8 cellular contexts compared by ENCODE assay signal in genomic region chr17:66302761-66303626, GRCh38. TPM values are rescaled to one million over a fixed set of nuclear protein-coding genes. Genes with fewer than 3 reads are reported as not detected.
DNase-seq lines count a peak whose midpoint lies in the region; ATAC-seq and TF ChIP-seq lines count a peak whose summit lies in the region.

No MANE protein-coding gene starts in this region.

- TF ChIP-seq CTCF in BE2C (IDR thresholded peaks at IDR 0.05; ENCODE audit: low read depth, low read length), result no peak
- TF ChIP-seq CTCF in brain microvascular endothelial cell (IDR thresholded peaks at IDR 0.05; ENCODE audit: low read depth, low read length, missing control alignments), result no peak
- TF ChIP-seq CTCF in retinal pigment epithelial cell (conservative IDR thresholded peaks at IDR 0.05; ENCODE audit: low read depth, low read length), result no peak

- ATAC-seq in GM19438 (IDR thresholded peaks at IDR 0.05; ENCODE audit: low read depth, unreplicated experiment), result peak; percentile 24

- H3K27me3 ChIP-seq in BE2C (peaks cover 7% of the 10 kb centered on the region), HUES48 (ENCODE audit: control insufficient read depth, insufficient read depth, low read length) (peaks cover 22% of the 10 kb centered on the region), brain microvascular endothelial cell (replicated peaks) (no peaks in the 10 kb centered on the region)

- in situ Hi-C loops in brain microvascular endothelial cell (cut with HindIII; ENCODE audit: low pct_ligation_motif_present, low sequenced_read_pairs), result no loop called here

- H3K9me3 ChIP-seq in BE2C (no peaks in the 10 kb centered on the region), HUES48 (ENCODE audit: control insufficient read depth, insufficient read depth, low read length) (no peaks in the 10 kb centered on the region)

- H3K4me1 ChIP-seq in BE2C (peaks cover 9% of the 10 kb centered on the region; the same call in 1 of the 2 replicates), HUES48 (ENCODE audit: control insufficient read depth, insufficient read depth, low read length) (peaks cover 40% of the 10 kb centered on the region)

- H3K27ac ChIP-seq in HUES48 (ENCODE audit: low read depth, low read length) (no peak overlapping the region), brain microvascular endothelial cell (peak overlapping the region; percentile 22)

- H3K9ac ChIP-seq in HUES48 (ENCODE audit: low read depth, low read length), result no peak overlapping the region

- DNase-seq in BE2C (peak; percentile 63), T-helper 9 cell (peak; percentile 40), brain microvascular endothelial cell (peak; percentile 12), retinal pigment epithelial cell (ENCODE audit: low read depth) (peak; percentile 47), NCI-H2029 (lab: John Stamatoyannopoulos, UW) (no peak)

- no peaks in the 10 kb centered on the region for H3K36me3 ChIP-seq in BE2C
- no peaks in the 10 kb centered on the region for H3K36me3 ChIP-seq in HUES48 (ENCODE audit: control insufficient read depth, insufficient read depth, low read length)
- no peaks in the 10 kb centered on the region for H3K36me3 ChIP-seq in brain microvascular endothelial cell (replicated peaks)

- H3K4me3 ChIP-seq in BE2C (ENCODE audit: low read depth, low read length) (peak overlapping the region; percentile 76), HUES48 (ENCODE audit: low read depth, low read length) (peak overlapping the region; percentile 80), brain microvascular endothelial cell (ENCODE audit: low read depth, low read length) (peak overlapping the region; percentile 80), iPS-11a (ENCODE audit: low read depth, low read length) (peak overlapping the region; percentile 67), retinal pigment epithelial cell (ENCODE audit: low read length) (peak overlapping the region; percentile 68)

RNA-seq across cellular contexts. Expression of gene PRKCA, which starts 0.6 kb away (rescaled TPM):
- polyA plus RNA-seq in BE2C (2012; ENCODE audit: insufficient read depth, insufficient read length, low read depth), result 38.2 TPM
